In genomic region chr7:150383710-150384397, GRCh38 we compare ENCODE assay signal across 8 cellular contexts.
DNase-seq lines count a peak whose midpoint lies in the region; ATAC-seq lines count a peak whose summit lies in the region.

No MANE protein-coding gene starts in this region.

- H3K27me3 Mint-ChIP-seq in activated naive CD8-positive, alpha-beta T cell treated with anti-CD3 and anti-CD28 coated beads, Interleukin-2, amount 50 U/mL, for 24 hours = no peaks in the 10 kb centered on the region

- no peaks in the 10 kb centered on the region for H3K36me3 Mint-ChIP-seq in activated naive CD8-positive, alpha-beta T cell treated with anti-CD3 and anti-CD28 coated beads, Interleukin-2, amount 50 U/mL, for 24 hours (ENCODE audit: low read depth)

- no peak overlapping the region for H3K4me3 Mint-ChIP-seq in activated naive CD8-positive, alpha-beta T cell treated with anti-CD3 and anti-CD28 coated beads, Interleukin-2, amount 50 U/mL, for 24 hours

- peaks cover 19% of the 10 kb centered on the region for H3K4me1 Mint-ChIP-seq in activated naive CD8-positive, alpha-beta T cell treated with anti-CD3 and anti-CD28 coated beads, Interleukin-2, amount 50 U/mL, for 24 hours

- ATAC-seq in GM21717 (IDR thresholded peaks at IDR 0.05; ENCODE audit: unreplicated experiment) = no peak
- ATAC-seq in activated naive CD8-positive, alpha-beta T cell treated with anti-CD3 and anti-CD28 coated beads, Interleukin-2, amount 50 U/mL, for 24 hours = no peak

- no peak overlapping the region for H3K27ac Mint-ChIP-seq in activated naive CD8-positive, alpha-beta T cell treated with anti-CD3 and anti-CD28 coated beads, Interleukin-2, amount 50 U/mL, for 24 hours

- peak; percentile 61 to 74 for DNase-seq in NCI-H2081 (lab: John Stamatoyannopoulos, UW)
- no peak for DNase-seq in NCI-H2081 treated with DMSO at 0.1 percent for 48 hours (lab: John Stamatoyannopoulos, UW)
- DNase-seq in SHP77 treated with DMSO at 0.1 percent for 48 hours (lab: John Stamatoyannopoulos, UW) = peak; percentile 94
- peak; percentile 87 for DNase-seq in iPS-NIHi7 (ENCODE audit: extremely low spot score)
- peak; percentile 95 for DNase-seq in superior temporal gyrus (ENCODE audit: extremely low spot score)
- DNase-seq in activated naive CD8-positive, alpha-beta T cell treated with anti-CD3 and anti-CD28 coated beads, Interleukin-2, amount 50 U/mL, for 24 hours = no peak
- no peak for DNase-seq in HuH-7.5 (ENCODE audit: low spot score)

- H3K9me3 Mint-ChIP-seq in activated naive CD8-positive, alpha-beta T cell treated with anti-CD3 and anti-CD28 coated beads, Interleukin-2, amount 50 U/mL, for 24 hours = no peaks in the 10 kb centered on the region

Comparison
In these comparisons a context has a peak if more than half of its experiments do, and no peak if none do; other contexts are left out.
1. DNase-seq: peak in NCI-H2081 (2 of 2), SHP77 treated with DMSO at 0.1 percent for 48 hours (single experiment), iPS-NIHi7 (single experiment) and superior temporal gyrus (single experiment); none in NCI-H2081 treated with DMSO at 0.1 percent for 48 hours (single experiment), activated naive CD8-positive, alpha-beta T cell treated with anti-CD3 and anti-CD28 coated beads, Interleukin-2, amount 50 U/mL, for 24 hours (single experiment) and HuH-7.5 (single experiment).